8 cellular contexts compared by ENCODE assay signal in the genomic region with DNA sequence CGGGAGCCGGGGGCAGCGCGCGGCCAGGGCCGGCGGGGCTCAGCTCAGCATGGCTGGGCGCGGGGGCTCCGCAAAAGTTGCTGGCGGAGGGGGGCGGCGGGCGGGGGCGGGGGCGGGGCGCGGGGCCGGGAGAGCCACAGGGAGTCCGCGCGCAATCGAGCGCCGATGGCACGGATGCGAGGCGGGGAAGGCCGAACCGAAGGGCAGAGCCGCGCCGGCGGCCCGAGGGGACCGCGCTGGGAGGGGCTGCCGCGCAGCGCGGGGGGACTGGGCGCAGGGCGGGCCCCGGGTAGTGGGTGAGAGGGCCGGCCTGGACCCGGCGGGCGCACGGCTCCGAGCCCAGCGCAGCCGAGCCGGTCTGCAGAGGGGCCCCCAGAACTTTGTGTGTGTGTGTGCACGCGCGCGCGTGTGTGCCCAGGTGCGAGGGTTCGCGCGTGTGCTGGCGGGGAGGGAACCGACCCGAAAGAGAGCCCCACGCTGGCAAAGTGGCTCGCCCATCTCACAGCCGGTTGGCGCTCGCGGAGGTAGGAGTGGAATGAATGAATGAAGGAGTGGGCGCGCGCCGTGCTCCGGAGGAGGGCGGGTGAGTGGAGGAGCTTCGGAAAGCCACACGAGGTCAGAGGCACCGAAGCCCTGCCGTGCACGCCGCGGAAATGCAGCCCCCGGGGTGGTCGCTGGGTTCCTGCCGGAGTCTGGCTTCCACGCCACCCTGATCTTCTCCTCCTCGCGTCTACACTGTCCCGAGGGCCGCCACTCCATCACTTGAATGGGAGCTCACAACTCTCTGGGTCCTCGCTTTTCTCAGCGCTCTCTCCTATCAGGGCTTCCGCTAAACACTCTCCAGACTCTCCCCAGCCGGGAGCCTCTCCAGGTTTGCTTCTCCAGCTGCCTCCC. TPM values are rescaled to one million over a fixed set of nuclear protein-coding genes. Genes with fewer than 3 reads are reported as not detected.
A peak's percentile ranks its signal among the peaks of the same experiment; 100 is the strongest.
DNase-seq lines count a peak whose midpoint lies in the region; ATAC-seq and TF ChIP-seq lines count a peak whose summit lies in the region.

A gene (minus strand): TSS at position 51 of the 894 bp plus-strand sequence. CDS start 375 bp downstream, outside the sequence.

- whole genome bisulfite sequencing in esophagus, 2 donors: 0% methylated on average over 52 to 96 of the region's 96 CpGs

- ATAC-seq in GM19328 (IDR thresholded peaks at IDR 0.05; ENCODE audit: unreplicated experiment): peak; percentile 49
- ATAC-seq in HG03520 (IDR thresholded peaks at IDR 0.05; ENCODE audit: unreplicated experiment): peak; percentile 55
- ATAC-seq in activated T-cell treated with anti-CD3 and anti-CD28 coated beads, Interleukin-2, amount 50 U/mL, for 4 hours: peak; percentile 53 to 61

- peak within 1 kb of the TSS; percentile 98 for H3K9ac ChIP-seq in mucosa of stomach (ENCODE audit: low read length)

- H4K20me1 ChIP-seq in OCI-LY7 (ENCODE audit: insufficient read depth, low read length): no peaks in the 10 kb centered on the region

- peaks cover 20 to 25% of the 10 kb centered on the region in 2 donors for H3K36me3 Mint-ChIP-seq in CD14-positive monocyte
- peaks cover 2% of the 10 kb centered on the region for H3K36me3 Mint-ChIP-seq in activated T-cell treated with anti-CD3 and anti-CD28 coated beads, Interleukin-2, amount 50 U/mL, for 4 hours (ENCODE audit: insufficient read depth)

- peak within 1 kb of the TSS; percentile 90 to 99 (median 97) for H3K27ac Mint-ChIP-seq in CD14-positive monocyte

- no peaks in the 10 kb centered on the region for H3K27me3 ChIP-seq in esophagus (ENCODE audit: control insufficient read depth in 1 of 2, insufficient read depth in 2 of 2, low read length in 2 of 2)
- no peaks in the 10 kb centered on the region for H3K27me3 ChIP-seq in mucosa of stomach (ENCODE audit: control insufficient read depth, insufficient read depth, low read length)

- H3K4me3 Mint-ChIP-seq in CD14-positive monocyte: peak within 1 kb of the TSS; percentile 99 to 100
- peak within 1 kb of the TSS; percentile 99 for H3K4me3 Mint-ChIP-seq in activated T-cell treated with anti-CD3 and anti-CD28 coated beads, Interleukin-2, amount 50 U/mL, for 4 hours

- peaks cover 0 to 6% (median 0%) of the 10 kb centered on the region in 7 donors for H3K9me3 Mint-ChIP-seq in CD14-positive monocyte
- H3K9me3 Mint-ChIP-seq in activated T-cell treated with anti-CD3 and anti-CD28 coated beads, Interleukin-2, amount 50 U/mL, for 4 hours: no peaks in the 10 kb centered on the region

- POLR2A ChIA-PET in OCI-LY7 (lab: Charles Lee): interaction anchor here (0.7 to 1.7 kb wide), 4 partner anchors 20 to 698 kb away, joined by 3 to 5 read pairs (median 4); no protein-coding TSS in a partner anchor

- TF ChIP-seq CTCF in CD14-positive monocyte (IDR thresholded peaks at IDR 0.05) (no peak), OCI-LY7 (conservative IDR thresholded peaks at IDR 0.05; ENCODE audit: low read length) (no peak)

- no TSS peak for BruUV-seq in OCI-LY7 (replicated peaks; lab: Mats Ljungman, UMichigan)

- CTCF ChIA-PET in OCI-LY7 (lab: Charles Lee; ENCODE audit: unreplicated experiment): no interaction called here

- peaks cover 19 to 22% (median 21%) of the 10 kb centered on the region in 3 donors for H3K27me3 Mint-ChIP-seq in CD14-positive monocyte (ENCODE audit: low read depth in 3 of 3)
- H3K27me3 Mint-ChIP-seq in activated T-cell treated with anti-CD3 and anti-CD28 coated beads, Interleukin-2, amount 50 U/mL, for 4 hours (ENCODE audit: low read depth): peaks cover 17% of the 10 kb centered on the region

- no peaks in the 10 kb centered on the region for H3K9me3 ChIP-seq in OCI-LY7 (ENCODE audit: low read length)
- no peaks in the 10 kb centered on the region for H3K9me3 ChIP-seq in esophagus (ENCODE audit: control insufficient read depth in 2 of 2, insufficient read depth in 1 of 2, low read depth in 1 of 2, low read length in 1 of 2)
- no peaks in the 10 kb centered on the region for H3K9me3 ChIP-seq in mucosa of stomach (ENCODE audit: control insufficient read depth, low read length)

- no peaks in the 10 kb centered on the region for H3K36me3 ChIP-seq in OCI-LY7 (ENCODE audit: insufficient read depth, low read length)
- H3K36me3 ChIP-seq in esophagus (ENCODE audit: control insufficient read depth in 2 of 2, insufficient read depth in 2 of 2, low read length in 1 of 2): no peaks in the 10 kb centered on the region
- H3K36me3 ChIP-seq in mucosa of stomach (ENCODE audit: control insufficient read depth, insufficient read depth, low read length): no peaks in the 10 kb centered on the region

- H3K9me2 ChIP-seq in OCI-LY7 (ENCODE audit: insufficient read depth, low read length): no peaks in the 10 kb centered on the region

- intact Hi-C loops in CD14-positive monocyte (cut with micrococcal nuclease): loop anchor here (5.0 to 10.0 kb wide), 5 partner anchors 47 to 137 kb away; a partner anchor contains a TSS
- intact Hi-C loops in OCI-LY7 (cut with micrococcal nuclease; ENCODE audit: unreplicated experiment): loop anchor here (2.0 to 10.0 kb wide), 2 partner anchors 131 to 397 kb away; a partner anchor contains a TSS

- H2AFZ ChIP-seq in OCI-LY7 (ENCODE audit: low read length): peak within 1 kb of the TSS; percentile 96

- DNase-seq in CD14-positive monocyte (ENCODE audit: low spot score): peak; percentile 59
- peak; percentile 80 for DNase-seq in OCI-LY7 (ENCODE audit: low spot score)
- peak; percentile 68 for DNase-seq in activated T-cell treated with anti-CD3 and anti-CD28 coated beads, Interleukin-2, amount 50 U/mL, for 4 hours
- peak; percentile 49 to 53 for DNase-seq in stimulated activated CD8-positive, alpha-beta memory T cell treated with anti-CD3 and anti-CD28 coated beads, Interleukin-7, amount 100 ng/mL, for 48 hours (ENCODE audit: extremely low read depth in 1 of 2, low read depth in 1 of 2)

- peaks cover 37% of the 10 kb centered on the region for H3K4me1 Mint-ChIP-seq in CD14-positive monocyte
- H3K4me1 Mint-ChIP-seq in activated T-cell treated with anti-CD3 and anti-CD28 coated beads, Interleukin-2, amount 50 U/mL, for 4 hours (ENCODE audit: low read depth): peaks cover 48% of the 10 kb centered on the region

- H3K4me2 ChIP-seq in OCI-LY7 (ENCODE audit: low read length): peak within 1 kb of the TSS; percentile 99

- H3K4me1 ChIP-seq in OCI-LY7 (ENCODE audit: insufficient read depth, low read length, poor library complexity, severe bottlenecking): peaks cover 23% of the 10 kb centered on the region
- H3K4me1 ChIP-seq in esophagus (ENCODE audit: control insufficient read depth in 2 of 2, insufficient read depth in 2 of 2, low read length in 1 of 2): peaks cover 0 to 7% of the 10 kb centered on the region in 2 donors
- peaks cover 21% of the 10 kb centered on the region for H3K4me1 ChIP-seq in mucosa of stomach (ENCODE audit: control insufficient read depth, insufficient read depth, low read length)

- peak within 1 kb of the TSS; percentile 0 for H3K27ac ChIP-seq in OCI-LY7 (ENCODE audit: low read depth, low read length, poor library complexity, severe bottlenecking)
- H3K27ac ChIP-seq in esophagus (ENCODE audit: low read depth in 2 of 2, low read length in 1 of 2): peak within 1 kb of the TSS; percentile 96 to 97

- no peaks in the 10 kb centered on the region for H3K79me2 ChIP-seq in OCI-LY7 (ENCODE audit: insufficient read depth, low read depth, low read length)

- H3K4me3 ChIP-seq in OCI-LY7 (ENCODE audit: low read depth, low read length, poor library complexity, severe bottlenecking) (peak within 1 kb of the TSS; percentile 82), esophagus (ENCODE audit: low read depth in 1 of 2, low read length in 2 of 2) (peak within 1 kb of the TSS; percentile 73 to 98), mucosa of stomach (ENCODE audit: low read length) (peak within 1 kb of the TSS; percentile 97)

RNA-seq across cellular contexts. Expression of the gene that starts here (rescaled TPM):
- polyA plus RNA-seq in CD14-positive monocyte: 1 to 10 TPM; 1.6 to 3.0 TPM
- 5.9 and 6.2 TPM in 2 replicates for total RNA-seq in OCI-LY7 (2014; rRNA removed; shearing (Covaris generic))
- 7.9 and 10.3 TPM in 2 replicates for total RNA-seq in OCI-LY7 (2022)
- total RNA-seq in activated T-cell treated with anti-CD3 and anti-CD28 coated beads, Interleukin-2, amount 50 U/mL, for 4 hours: 10 to 100 TPM; 20.3 to 26.8 (median 26.1) TPM
- polyA plus RNA-seq in esophagus: 1 to 10 TPM; 4.2 to 7.8 TPM

Comparison
In these comparisons a context has a peak if more than half of its experiments do, and no peak if none do; other contexts are left out.
1. Peak in every context shown above with its lines: DNase-seq, ATAC-seq, H3K4me3 ChIP-seq and H3K27ac ChIP-seq.